Comparison of ENCODE assay signal across 8 cellular contexts in the genomic region with DNA sequence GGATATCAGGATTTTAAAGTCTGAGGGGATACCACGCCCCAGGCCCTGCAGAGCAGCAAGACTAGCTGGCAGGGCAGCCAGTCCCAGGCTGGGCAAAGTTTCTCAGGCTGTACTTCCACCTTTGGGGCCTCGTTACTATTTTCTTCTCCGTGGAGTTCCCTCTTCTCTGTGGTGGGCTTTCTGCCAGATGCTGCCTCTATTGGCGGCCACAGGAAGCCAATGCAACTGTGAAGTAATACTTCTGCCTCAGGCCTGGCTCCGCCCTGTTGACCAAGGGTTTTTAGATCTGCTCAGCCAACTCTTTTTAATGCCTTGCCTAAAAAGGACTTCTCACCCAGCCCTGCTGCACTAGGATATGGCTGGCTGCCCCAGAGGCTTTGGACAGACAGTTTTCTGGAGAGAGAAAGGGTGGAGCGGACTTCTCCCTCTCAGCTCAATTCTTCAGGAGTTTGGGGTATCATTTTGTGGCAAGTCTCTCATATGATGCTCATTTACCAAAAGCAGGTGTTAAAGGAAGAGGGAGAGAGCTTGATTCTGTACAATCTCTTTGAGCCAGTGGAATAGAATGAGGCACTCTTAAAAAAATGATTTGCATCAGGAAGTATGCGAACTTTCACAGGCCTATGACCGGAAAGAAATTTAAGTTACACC.
DNase-seq lines count a peak whose midpoint lies in the region; ATAC-seq and TF ChIP-seq lines count a peak whose summit lies in the region.

No MANE protein-coding gene starts in this region.

- H4K20me1 ChIP-seq in SU-DHL-6 (ENCODE audit: low read depth, low read length): no peaks in the 10 kb centered on the region

- peak overlapping the region; percentile 90 for H3K4me2 ChIP-seq in SU-DHL-6 (ENCODE audit: low read depth, low read length, poor library complexity, severe bottlenecking)

- TF ChIP-seq EP300 in gastroesophageal sphincter (IDR thresholded peaks at IDR 0.05): no peak

- peak; percentile 73 for ATAC-seq in GM19455 (IDR thresholded peaks at IDR 0.05; ENCODE audit: unreplicated experiment)
- peak; percentile 64 for ATAC-seq in HG03439 (IDR thresholded peaks at IDR 0.05; ENCODE audit: unreplicated experiment)
- ATAC-seq in gastroesophageal sphincter: peak; percentile 97

- H3K27ac ChIP-seq in SU-DHL-6 (ENCODE audit: low read depth, low read length) (peak overlapping the region; percentile 99), gastroesophageal sphincter (peak overlapping the region; percentile 83 to 90 (median 84))

- 16 to 22% methylated on average over 6 to 8 of the region's 8 CpGs for WGBS in gastroesophageal sphincter (ENCODE audit: low coverage in 1 of 2), 2 donors

- no peaks in the 10 kb centered on the region for H3K79me2 ChIP-seq in SU-DHL-6 (ENCODE audit: insufficient read depth, low read length)

- TF ChIP-seq POLR2A in gastroesophageal sphincter (IDR thresholded peaks at IDR 0.05): no peak

- H3K36me3 ChIP-seq in SU-DHL-6 (ENCODE audit: low read length) (no peaks in the 10 kb centered on the region), gastroesophageal sphincter (no peaks in the 10 kb centered on the region)

- peaks cover 9 to 69% (median 16%) of the 10 kb centered on the region in 3 donors for H3K4me1 ChIP-seq in gastroesophageal sphincter

- TF ChIP-seq CTCF in SU-DHL-6 (IDR thresholded peaks at IDR 0.05; ENCODE audit: insufficient read depth, low read length, poor library complexity, severe bottlenecking) (no peak), gastroesophageal sphincter (IDR thresholded peaks at IDR 0.05) (peak in 3 of 4 experiments; percentile 26 to 44 (median 40))

- H2AFZ ChIP-seq in SU-DHL-6 (ENCODE audit: low read depth, low read length, severe bottlenecking): peak overlapping the region; percentile 3

- DNase-seq in CMK (ENCODE audit: low read depth): peak; percentile 74
- DNase-seq in nucleus accumbens (lab: John Stamatoyannopoulos, UW): peak in 42 of 56 donors; percentile 1 to 63 (median 24)
- DNase-seq in NCI-H187 (lab: John Stamatoyannopoulos, UW): no peak
- DNase-seq in SK-N-DZ (ENCODE audit: low spot score): no peak

- peak overlapping the region; percentile 55 for H3K9ac ChIP-seq in SU-DHL-6 (ENCODE audit: low read length)

- peaks cover 38% of the 10 kb centered on the region for H3F3A ChIP-seq in SU-DHL-6 (ENCODE audit: insufficient read depth)

- H3K27me3 ChIP-seq in SU-DHL-6 (ENCODE audit: low read length): no peaks in the 10 kb centered on the region
- H3K27me3 ChIP-seq in gastroesophageal sphincter: no peaks in the 10 kb centered on the region

- H3K9me3 ChIP-seq in SU-DHL-6 (ENCODE audit: insufficient read depth, low read length): no peaks in the 10 kb centered on the region
- H3K9me3 ChIP-seq in gastroesophageal sphincter: no peaks in the 10 kb centered on the region

- H3K9me2 ChIP-seq in SU-DHL-6 (replicated peaks; ENCODE audit: insufficient read depth, low read length): no peaks in the 10 kb centered on the region

- peak overlapping the region; percentile 42 for H3K4me3 ChIP-seq in SU-DHL-6 (ENCODE audit: insufficient read depth, low read length, poor library complexity, severe bottlenecking)
- no peak overlapping the region for H3K4me3 ChIP-seq in gastroesophageal sphincter

Comparison
In these comparisons a context has a peak if more than half of its experiments do, and no peak if none do; other contexts are left out.
1. DNase-seq: peak in CMK (single experiment) and nucleus accumbens (42 of 56); none in NCI-H187 (0 of 2) and SK-N-DZ (single experiment).
2. Peak in every context shown above with its lines, with median percentiles within 50 percentile points of each other: ATAC-seq.